Comparison of ENCODE assay signal across 19 cellular contexts in genomic region chr7:102973096-102973802, GRCh38.
DNase-seq lines count a peak whose midpoint lies in the region; ATAC-seq, FAIRE-seq and TF ChIP-seq lines count a peak whose summit lies in the region.
"Had no signal": no experiment of that assay in that cellular context is flagged by ENCODE, and none has a peak within 500 bp of the region (broad histone marks: within the 10 kb centered on the region; RNA-seq: fewer than 3 reads in every experiment).

No MANE protein-coding gene starts in this region.

- H3K27me3 ChIP-seq in GM23248 (replicated peaks; ENCODE audit: insufficient read depth) (no peaks in the 10 kb centered on the region), K562 (ENCODE audit: control insufficient read depth in 2 of 2, insufficient read depth in 2 of 2, low read length in 2 of 2) (no peaks in the 10 kb centered on the region), neural progenitor cell (no peaks in the 10 kb centered on the region), MG63 (no peaks in the 10 kb centered on the region)
- H3K27me3 ChIP-seq in effector memory CD4-positive, alpha-beta T cell (replicated peaks; ENCODE audit: control insufficient read depth, insufficient read depth, low read length, poor library complexity, severe bottlenecking): no peaks in the 10 kb centered on the region
- H3K27me3 ChIP-seq: pancreas, spleen had no signal

- DNase-seq in GM23248: peak; percentile 44
- DNase-seq in NOMO-1 (lab: John Stamatoyannopoulos, UW; ENCODE audit: unreplicated experiment in 2 of 2): peak; percentile 51 to 66
- DNase-seq in K562 (ENCODE audit: extremely low read depth in 1 of 4, low spot score in 3 of 4): peak; percentile 46 to 96 (median 53)
- DNase-seq in neural progenitor cell (ENCODE audit: low spot score): no peak
- DNase-seq in MG63: no peak
- no peak for DNase-seq in effector memory CD4-positive, alpha-beta T cell
- DNase-seq in NCI-H2171 treated with DMSO at 0.1 percent for 48 hours (lab: John Stamatoyannopoulos, UW): no peak
- DNase-seq: activated CD8-positive, alpha-beta T cell treated with anti-CD3 and anti-CD28 coated beads, Interleukin-2, amount 10 ng/mL, durations not matched to agents 7 days and 5 days; amniotic stem cell; GF-D8; NCI-H146; pancreas; spleen; stimulated activated naive CD4-positive, alpha-beta T cell treated with Interleukin-2 at 50 U/mL for 16 hours had no signal

- no peak overlapping the region for H3K27ac Mint-ChIP-seq in neural progenitor cell
- H3K27ac Mint-ChIP-seq: activated CD8-positive, alpha-beta T cell treated with anti-CD3 and anti-CD28 coated beads, Interleukin-2, amount 10 ng/mL, durations not matched to agents 7 days and 5 days; activated T-helper 1 cell treated with anti-CD3 and anti-CD28 coated beads, Interleukin-12 subunit alpha, Interleukin-12 subunit beta, Interleukin-2, Interleukin-4 antibody, amounts not matched to agents 30 ng/mL and 10 ng/mL and 1 ng/mL, durations not matched to agents 14 hours and 24 hours and 36 hours had no signal

- no peaks in the 10 kb centered on the region for H3F3A ChIP-seq in GM23248 (ENCODE audit: insufficient read depth)
- H3F3A ChIP-seq in neural progenitor cell (ENCODE audit: low read depth): no peaks in the 10 kb centered on the region

- peak; percentile 73 for ATAC-seq in K562
- ATAC-seq in GM18519 (IDR thresholded peaks at IDR 0.05; ENCODE audit: low FRiP score, unreplicated experiment): no peak
- ATAC-seq: activated CD8-positive, alpha-beta T cell treated with anti-CD3 and anti-CD28 coated beads, Interleukin-2, amount 10 ng/mL, durations not matched to agents 7 days and 5 days; Panc1; pancreas had no signal

- H3K4me1 ChIP-seq in GM23248 (ENCODE audit: insufficient read depth): 0 out of 2 replicates have a peak, but pooled peaks cover 5% of the 10 kb centered on the region
- H3K4me1 ChIP-seq in K562 (replicated peaks in 1 of 2; ENCODE audit: control insufficient read depth in 2 of 2, insufficient read depth in 2 of 2, low read length in 2 of 2): peaks cover 11 to 16% of the 10 kb centered on the region in 2 experiments; a peak in 4 of 5 replicates
- no peaks in the 10 kb centered on the region for H3K4me1 ChIP-seq in neural progenitor cell
- H3K4me1 ChIP-seq in effector memory CD4-positive, alpha-beta T cell (ENCODE audit: control insufficient read depth, insufficient read depth, low read length, poor library complexity, severe bottlenecking): no peaks in the 10 kb centered on the region
- H3K4me1 ChIP-seq: pancreas, spleen had no signal

- peak overlapping the region; percentile 7; the same call in 1 of the 2 replicates for H2AFZ ChIP-seq in GM23248
- H2AFZ ChIP-seq in K562 (ENCODE audit: low read depth, low read length): peak overlapping the region; percentile 71
- peak overlapping the region; percentile 54 for H2AFZ ChIP-seq in neural progenitor cell (replicated peaks)

- H3K4me3 ChIP-seq in GM23248 (no peak overlapping the region), K562 (peak overlapping the region; percentile 82), neural progenitor cell (no peak overlapping the region), MG63 (no peak overlapping the region)
- no peak overlapping the region for H3K4me3 ChIP-seq in effector memory CD4-positive, alpha-beta T cell (ENCODE audit: insufficient read depth, low read depth, low read length, poor library complexity, severe bottlenecking)
- H3K4me3 ChIP-seq: pancreas, SK-N-MC had no signal

- peak; percentile 93 for TF ChIP-seq POLR2A in K562 (conservative IDR thresholded peaks at IDR 0.05)

- H3K36me3 ChIP-seq in GM23248 (ENCODE audit: low read depth) (no peaks in the 10 kb centered on the region), K562 (ENCODE audit: control insufficient read depth, insufficient read depth, low read length) (peaks cover 44% of the 10 kb centered on the region), neural progenitor cell (no peaks in the 10 kb centered on the region), MG63 (no peaks in the 10 kb centered on the region)
- H3K36me3 ChIP-seq in effector memory CD4-positive, alpha-beta T cell (ENCODE audit: control insufficient read depth, insufficient read depth, low read length): no peaks in the 10 kb centered on the region
- H3K36me3 ChIP-seq: pancreas, spleen had no signal

- H3K9me1 ChIP-seq in K562 (ENCODE audit: control insufficient read depth, insufficient read depth, low read length): no peaks in the 10 kb centered on the region

- H3K79me2 ChIP-seq in GM23248 (ENCODE audit: insufficient read depth) (no peaks in the 10 kb centered on the region), K562 (ENCODE audit: control insufficient read depth, insufficient read depth, low read length) (peaks cover 96% of the 10 kb centered on the region), neural progenitor cell (ENCODE audit: low read depth) (no peaks in the 10 kb centered on the region)

- no peaks in the 10 kb centered on the region for H3K4me1 Mint-ChIP-seq in neural progenitor cell

- POLR2A ChIA-PET in K562 (lab: Yijun Ruan, JAX): interaction anchor here (0.8 to 1.4 kb wide), 5 partner anchors 12 to 135 kb away, joined by 3 to 6 read pairs (median 3); partner anchors contain the start of gene ARMC10

- H3K9me3 ChIP-seq in GM23248 (ENCODE audit: low read depth) (no peaks in the 10 kb centered on the region), K562 (replicated peaks; ENCODE audit: control insufficient read depth, insufficient read depth, low read depth, low read length) (peaks cover 2% of the 10 kb centered on the region; the same call in 1 of the 2 replicates), neural progenitor cell (ENCODE audit: low read depth) (no peaks in the 10 kb centered on the region), MG63 (no peaks in the 10 kb centered on the region)
- H3K9me3 ChIP-seq in effector memory CD4-positive, alpha-beta T cell (ENCODE audit: control insufficient read depth, low read length): no peaks in the 10 kb centered on the region
- H3K9me3 ChIP-seq: pancreas, spleen had no signal

- no peak overlapping the region for H3K4me3 Mint-ChIP-seq in neural progenitor cell
- H3K4me3 Mint-ChIP-seq: activated CD8-positive, alpha-beta T cell treated with anti-CD3 and anti-CD28 coated beads, Interleukin-2, amount 10 ng/mL, durations not matched to agents 7 days and 5 days; activated T-helper 1 cell treated with anti-CD3 and anti-CD28 coated beads, Interleukin-12 subunit alpha, Interleukin-12 subunit beta, Interleukin-2, Interleukin-4 antibody, amounts not matched to agents 30 ng/mL and 10 ng/mL and 1 ng/mL, durations not matched to agents 14 hours and 24 hours and 36 hours had no signal

- peaks cover 2% of the 10 kb centered on the region for H3K36me3 Mint-ChIP-seq in neural progenitor cell

- CTCF ChIA-PET in K562 (lab: Yijun Ruan, JAX; ENCODE audit: low intra/inter-chr PET ratio): no interaction called here

- in situ Hi-C loops in GM23248 (cut with MboI): no loop called here
- in situ Hi-C loops in K562 (cut with MboI): no loop called here

- no peaks in the 10 kb centered on the region for H3K9me2 ChIP-seq in GM23248 (ENCODE audit: insufficient read depth)

- BruUV-seq in K562 (replicated peaks; lab: Mats Ljungman, UMichigan): no TSS peak

- FAIRE-seq in K562 (lab: Jason Lieb, UNC): peak; percentile 93
- FAIRE-seq: pancreas had no signal

- H3K9ac ChIP-seq in GM23248 (no peak overlapping the region), K562 (ENCODE audit: insufficient read depth in 1 of 2, low read depth in 2 of 2, low read length in 2 of 2) (peak overlapping the region; percentile 97 to 99), neural progenitor cell (no peak overlapping the region)

- intact Hi-C loops in K562 (cut with micrococcal nuclease): loop anchor here (1.0 to 5.0 kb wide), 3 partner anchors 20 to 226 kb away; partner anchors contain the start of gene FAM185A

- no peak; a peak in 1 of 4 replicates for TF ChIP-seq RAD21 in K562 (CRISPR knock-in tag; conservative IDR thresholded peaks at IDR 0.05 in 1 of 2, IDR thresholded peaks at IDR 0.05 in 1 of 2)

- peak; percentile 82 for TF ChIP-seq EP300 in K562 (IDR thresholded peaks at IDR 0.05; ENCODE audit: low read length)

- no peaks in the 10 kb centered on the region for H3K9me3 Mint-ChIP-seq in neural progenitor cell
- H3K9me3 Mint-ChIP-seq: activated T-helper 1 cell treated with anti-CD3 and anti-CD28 coated beads, Interleukin-12 subunit alpha, Interleukin-12 subunit beta, Interleukin-2, Interleukin-4 antibody, amounts not matched to agents 30 ng/mL and 10 ng/mL and 1 ng/mL, durations not matched to agents 14 hours and 24 hours and 36 hours had no signal

- TF ChIP-seq CTCF in K562 (IDR thresholded peaks at IDR 0.05 in 2 of 3, conservative IDR thresholded peaks at IDR 0.05 in 1 of 3; ENCODE audit: insufficient read depth in 2 of 3, low read depth in 1 of 3, low read length in 3 of 3): no peak
- no peak for TF ChIP-seq CTCF in neural progenitor cell (IDR thresholded peaks at IDR 0.05)

- H4K20me1 ChIP-seq in GM23248 (ENCODE audit: insufficient read depth) (no peaks in the 10 kb centered on the region), K562 (replicated peaks; ENCODE audit: control insufficient read depth, insufficient read depth, low read length) (no peaks in the 10 kb centered on the region), neural progenitor cell (ENCODE audit: low read depth) (no peaks in the 10 kb centered on the region)

- 84% methylated on average over 23 of the region's 23 CpGs for WGBS in GM23248 (ENCODE audit: low coverage in 1 of 2, low lambda C conversion rate in 2 of 2, missing lambda C conversion rate in 2 of 2), 2 experiments
- WGBS in K562 (ENCODE audit: insufficient coverage, low coverage, missing lambda C conversion rate): under 1% methylated on average over 22 of the region's 23 CpGs

- H3K4me2 ChIP-seq in GM23248 (ENCODE audit: unreplicated experiment) (no peak overlapping the region), K562 (ENCODE audit: insufficient read depth, low read length) (peak overlapping the region; percentile 100), neural progenitor cell (no peak overlapping the region)

- H3K27ac ChIP-seq in GM23248 (no peak overlapping the region), K562 (ENCODE audit: extremely low read depth, low read depth, low read length) (peak overlapping the region; percentile 99), neural progenitor cell (no peak overlapping the region)
- no peak overlapping the region for H3K27ac ChIP-seq in effector memory CD4-positive, alpha-beta T cell (ENCODE audit: insufficient read depth, low read length, poor library complexity, severe bottlenecking)
- H3K27ac ChIP-seq: epithelial cell of prostate, pancreas, SK-N-MC had no signal

- H3K27me3 Mint-ChIP-seq in neural progenitor cell (ENCODE audit: insufficient read depth, low read depth): no peaks in the 10 kb centered on the region

TF ChIP-seq in K562, 482 proteins besides CTCF, POLR2A, EP300 and RAD21 (continues in another document):
- TF ChIP-seq CREM (IDR thresholded peaks at IDR 0.05; ENCODE audit: low read depth) (peak; percentile 87), POLR2B (IDR thresholded peaks at IDR 0.05; ENCODE audit: low read depth, partially characterized antibody) (peak; percentile 92), ZEB2 (IDR thresholded peaks at IDR 0.05) (peak; percentile 60; the same call in 1 of the 2 replicates)

Comparison
In these comparisons a context has a peak if more than half of its experiments do, and no peak if none do; other contexts are left out.
1. DNase-seq: peak in GM23248 (single experiment), NOMO-1 (2 of 2) and K562 (4 of 4); none in neural progenitor cell (single experiment), MG63 (single experiment), effector memory CD4-positive, alpha-beta T cell (0 of 3) and NCI-H2171 treated with DMSO at 0.1 percent for 48 hours (single experiment).
2. H2AFZ ChIP-seq: peak in every context shown above with its lines; median percentile 71 in K562; 54 in neural progenitor cell; 7 in GM23248.
3. H3K9ac ChIP-seq: peak in K562 (2 of 2); none in GM23248 (single experiment) and neural progenitor cell (single experiment).